ENCODE assay signal across 9 cellular contexts in the genomic region with DNA sequence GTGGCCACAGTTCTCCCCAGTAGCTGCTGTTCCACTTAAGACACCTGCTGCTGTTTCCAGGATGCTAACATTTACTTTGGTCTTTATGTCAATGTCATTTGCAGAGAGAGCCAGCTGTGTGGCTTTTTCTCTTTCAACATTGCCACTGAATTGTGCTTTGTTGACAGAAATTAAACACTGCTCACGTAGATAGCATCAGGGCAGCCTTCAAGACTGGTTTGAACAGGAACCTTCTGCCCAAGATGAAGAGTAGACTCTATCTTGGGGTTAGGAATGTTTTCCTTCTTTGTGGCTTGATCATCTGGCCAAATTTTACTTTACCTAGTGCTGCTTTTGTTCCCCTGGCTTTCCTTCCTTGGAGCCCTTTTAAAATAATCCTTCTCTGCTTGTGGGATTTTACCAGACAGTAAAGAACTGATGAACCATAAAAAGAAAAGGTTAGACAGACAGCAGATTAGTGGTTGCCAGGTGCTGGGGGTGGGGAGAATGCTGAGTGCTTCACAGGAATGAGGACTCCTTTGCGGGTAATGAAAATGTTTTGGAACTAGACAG. TPM values are rescaled to one million over a fixed set of nuclear protein-coding genes. Genes with fewer than 3 reads are reported as not detected.
DNase-seq lines count a peak whose midpoint lies in the region; ATAC-seq and TF ChIP-seq lines count a peak whose summit lies in the region.
"Had no signal": no experiment of that assay in that cellular context is flagged by ENCODE, and none has a peak within 500 bp of the region (broad histone marks: within the 10 kb centered on the region; RNA-seq: fewer than 3 reads in every experiment).

No MANE protein-coding gene starts in this region.

- no peaks in the 10 kb centered on the region for H3K9me3 Mint-ChIP-seq in CD8-positive, alpha-beta T cell

- no peaks in the 10 kb centered on the region for H4K20me1 ChIP-seq in KMS-11 (ENCODE audit: insufficient read depth)

- H3K4me2 ChIP-seq in KMS-11, result peak overlapping the region; percentile 96

- POLR2A ChIA-PET in CD8-positive, alpha-beta T cell (lab: Charles Lee), result interaction anchor here (1.0 to 5.2 kb wide), 3 partner anchors 11 to 79 kb away, joined by 3 to 38 read pairs (median 11); a partner anchor contains a TSS

- TF ChIP-seq CTCF in CD8-positive, alpha-beta T cell (IDR thresholded peaks at IDR 0.05), result no peak
- TF ChIP-seq CTCF in KMS-11 (conservative IDR thresholded peaks at IDR 0.05; ENCODE audit: low read depth, low read length) (no peak), right lobe of liver (IDR thresholded peaks at IDR 0.05) (no peak)

- no peaks in the 10 kb centered on the region for H3K36me3 ChIP-seq in CD8-positive, alpha-beta T cell (ENCODE audit: insufficient read depth, low read length)
- no peaks in the 10 kb centered on the region for H3K36me3 ChIP-seq in KMS-11 (ENCODE audit: insufficient read depth)
- no peaks in the 10 kb centered on the region for H3K36me3 ChIP-seq in right lobe of liver

- peak; percentile 85 for ATAC-seq in CD8-positive, alpha-beta T cell
- ATAC-seq in right lobe of liver, result peak; percentile 14 to 33 (median 16)
- no peak for ATAC-seq in GM18907 (IDR thresholded peaks at IDR 0.05; ENCODE audit: unreplicated experiment)
- ATAC-seq in GM21390 (IDR thresholded peaks at IDR 0.05; ENCODE audit: unreplicated experiment), result no peak
- ATAC-seq in HG03520 (IDR thresholded peaks at IDR 0.05; ENCODE audit: unreplicated experiment), result no peak
- no peak for ATAC-seq in HG03521 (IDR thresholded peaks at IDR 0.05; ENCODE audit: unreplicated experiment)

- peaks cover 45% of the 10 kb centered on the region for H3K4me1 ChIP-seq in CD8-positive, alpha-beta T cell (ENCODE audit: insufficient read depth, low read length)
- H3K4me1 ChIP-seq in KMS-11 (ENCODE audit: low read depth, poor library complexity, severe bottlenecking), result peaks cover 98% of the 10 kb centered on the region
- H3K4me1 ChIP-seq in right lobe of liver, result peaks cover 0 to 65% (median 24%) of the 10 kb centered on the region in 4 donors

- peak overlapping the region; percentile 40 for H3K4me3 Mint-ChIP-seq in CD8-positive, alpha-beta T cell

- peaks cover 3% of the 10 kb centered on the region; the same call in 1 of the 2 replicates for H3K79me2 ChIP-seq in KMS-11 (ENCODE audit: insufficient read depth, low read depth)

- no peak overlapping the region for H2AFZ ChIP-seq in KMS-11 (ENCODE audit: low read depth)

- no peak overlapping the region for H3K4me3 ChIP-seq in CD8-positive, alpha-beta T cell (ENCODE audit: low read depth, low read length)
- H3K4me3 ChIP-seq in KMS-11 (IDR thresholded peaks at IDR 0.05; ENCODE audit: insufficient read depth, low read depth, low read length), result no peak overlapping the region
- H3K4me3 ChIP-seq in right lobe of liver, result peak overlapping the region in 1 of 3 donors; percentile 34
- H3K4me3 ChIP-seq: left ventricle myocardium inferior had no signal

- H3K9me3 ChIP-seq in CD8-positive, alpha-beta T cell (ENCODE audit: low read length), result no peaks in the 10 kb centered on the region
- H3K9me3 ChIP-seq in right lobe of liver, result no peaks in the 10 kb centered on the region
- H3K9me3 ChIP-seq: left ventricle myocardium inferior had no signal

- no peaks in the 10 kb centered on the region for H3K27me3 Mint-ChIP-seq in CD8-positive, alpha-beta T cell (ENCODE audit: low read depth)

- no peaks in the 10 kb centered on the region for H3K27me3 ChIP-seq in CD8-positive, alpha-beta T cell (ENCODE audit: insufficient read depth, low read length)
- H3K27me3 ChIP-seq in KMS-11 (ENCODE audit: insufficient read depth, low read depth) (no peaks in the 10 kb centered on the region), right lobe of liver (no peaks in the 10 kb centered on the region)

- intact Hi-C loops in CD8-positive, alpha-beta T cell (cut with DNase I, micrococcal nuclease), result loop anchor here (10.0 kb wide), 2 partner anchors 48 to 148 kb away; a partner anchor contains a TSS
- intact Hi-C loops in right lobe of liver (cut with DNase I), result no loop called here

- CTCF ChIA-PET in CD8-positive, alpha-beta T cell (lab: Charles Lee), result interaction anchor here (1.0 to 1.3 kb wide), 2 partner anchors 11 to 222 kb away, joined by 5 to 6 read pairs; no protein-coding TSS in a partner anchor

- 18% methylated on average over 2 of the region's 2 CpGs for WGBS in right lobe of liver (ENCODE audit: insufficient coverage, low coverage, low lambda C conversion rate, missing lambda C conversion rate)

- H3K27ac Mint-ChIP-seq in CD8-positive, alpha-beta T cell, result peak overlapping the region; percentile 93

- H3K27ac ChIP-seq in CD8-positive, alpha-beta T cell (ENCODE audit: low read depth, low read length), result peak overlapping the region; percentile 72
- H3K27ac ChIP-seq in KMS-11 (peak overlapping the region; percentile 95), right lobe of liver (peak overlapping the region; percentile 7 to 92 (median 91))
- H3K27ac ChIP-seq: left ventricle myocardium inferior had no signal

- peaks cover 9% of the 10 kb centered on the region for H3K36me3 Mint-ChIP-seq in CD8-positive, alpha-beta T cell

- H3K4me1 Mint-ChIP-seq in CD8-positive, alpha-beta T cell (ENCODE audit: low read depth), result peaks cover 49% of the 10 kb centered on the region

- H3K9ac ChIP-seq in KMS-11, result peak overlapping the region; percentile 58

- no peak for TF ChIP-seq POLR2A in right lobe of liver (IDR thresholded peaks at IDR 0.05)

- DNase-seq in CD8-positive, alpha-beta T cell, result peak in 2 of 7 experiments; percentile 38 to 63
- DNase-seq in SHP77 treated with DMSO at 0.1 percent for 48 hours (lab: John Stamatoyannopoulos, UW), result peak; percentile 96
- no peak for DNase-seq in right lobe of liver
- DNase-seq: left ventricle myocardium inferior had no signal

RNA-seq across cellular contexts. Expression of a gene that starts 22.6 kb away (rescaled TPM):
- total RNA-seq in CD8-positive, alpha-beta T cell, result 100 to 1,000 TPM; 207 to 212 TPM
- total RNA-seq in right lobe of liver, result 100 to 1,000 TPM; 298 to 624 (median 414) TPM

RNA-seq across cellular contexts. Expression of a gene that starts 50.5 kb away (rescaled TPM):
- total RNA-seq in CD8-positive, alpha-beta T cell, result 10 to 100 TPM; 13.7 to 15.4 TPM
- total RNA-seq in right lobe of liver, result 10 to 100 TPM; 15.3 to 24.4 (median 18.0) TPM

Comparison
In these comparisons a context has a peak if more than half of its experiments do, and no peak if none do; other contexts are left out.
1. ATAC-seq: peak in CD8-positive, alpha-beta T cell (single experiment) and right lobe of liver (4 of 4); none in GM18907 (single experiment), GM21390 (single experiment), HG03520 (single experiment) and HG03521 (single experiment).
2. intact Hi-C loops: an anchor here in CD8-positive, alpha-beta T cell (10.0 kb wide); none called in right lobe of liver.
3. Peak in every context shown above with its lines, with median percentiles within 50 percentile points of each other: H3K27ac ChIP-seq.